In genomic region chr16:69490707-69491324, GRCh38 we compare ENCODE assay signal across 14 cellular contexts.
"Had no signal": no experiment of that assay in that cellular context is flagged by ENCODE, and none has a peak within 500 bp of the region (broad histone marks: within the 10 kb centered on the region; RNA-seq: fewer than 3 reads in every experiment).

No MANE protein-coding gene starts in this region.

- H3K4me1 ChIP-seq: tibial artery had no signal

- H3K9me3 ChIP-seq: tibial artery had no signal

- H3K27me3 Mint-ChIP-seq: activated naive CD4-positive, alpha-beta T cell treated with anti-CD3 and anti-CD28 coated beads, Interleukin-2, amount 50 U/mL, for 24 hours had no signal

- H3K4me3 Mint-ChIP-seq: activated naive CD4-positive, alpha-beta T cell treated with anti-CD3 and anti-CD28 coated beads, Interleukin-2, amount 50 U/mL, for 24 hours; brain; dendritic cell treated with granulocyte-macrophage colony-stimulating factor and Interleukin-4, amounts not matched to agents 40 ng/mL and 50 ng/mL, for 4 days; endodermal cell; mesothelial cell of epicardium; naive B cell had no signal

- DNase-seq: activated CD4-positive, alpha-beta T cell treated with anti-CD3 and anti-CD28 coated beads, Interleukin-2, amount 50 U/mL, for 4 hours; activated CD4-positive, CD25-positive, alpha-beta regulatory T cell treated with anti-CD3 and anti-CD28 coated beads, Interleukin-2, amount 50 U/mL, for 72 hours; activated T-cell treated with anti-CD3 and anti-CD28 coated beads, Interleukin-2, amount 50 U/mL, for 1 hour; amniotic stem cell; endodermal cell; heart right ventricle; islet precursor cell; naive B cell; occipital lobe; tibial artery had no signal

- H3K36me3 ChIP-seq: heart right ventricle, tibial artery had no signal

- H3K36me3 Mint-ChIP-seq: activated naive CD4-positive, alpha-beta T cell treated with anti-CD3 and anti-CD28 coated beads, Interleukin-2, amount 50 U/mL, for 24 hours; brain; mesothelial cell of epicardium; naive B cell had no signal

- H3K27ac ChIP-seq: heart right ventricle, tibial artery had no signal

- H3K27ac Mint-ChIP-seq: activated naive CD4-positive, alpha-beta T cell treated with anti-CD3 and anti-CD28 coated beads, Interleukin-2, amount 50 U/mL, for 24 hours; dendritic cell treated with granulocyte-macrophage colony-stimulating factor and Interleukin-4, amounts not matched to agents 40 ng/mL and 50 ng/mL, for 4 days; endodermal cell; mesothelial cell of epicardium; naive B cell had no signal

- H3K4me1 Mint-ChIP-seq: activated naive CD4-positive, alpha-beta T cell treated with anti-CD3 and anti-CD28 coated beads, Interleukin-2, amount 50 U/mL, for 24 hours; brain; endodermal cell; mesothelial cell of epicardium; naive B cell had no signal

- H3K27me3 ChIP-seq: tibial artery had no signal

- H3K4me3 ChIP-seq: heart right ventricle, tibial artery had no signal

- H3K9me3 Mint-ChIP-seq: activated naive CD4-positive, alpha-beta T cell treated with anti-CD3 and anti-CD28 coated beads, Interleukin-2, amount 50 U/mL, for 24 hours; dendritic cell treated with granulocyte-macrophage colony-stimulating factor and Interleukin-4, amounts not matched to agents 40 ng/mL and 50 ng/mL, for 4 days; endodermal cell had no signal
